ENCODE assay signal across 8 cellular contexts in the genomic region with DNA sequence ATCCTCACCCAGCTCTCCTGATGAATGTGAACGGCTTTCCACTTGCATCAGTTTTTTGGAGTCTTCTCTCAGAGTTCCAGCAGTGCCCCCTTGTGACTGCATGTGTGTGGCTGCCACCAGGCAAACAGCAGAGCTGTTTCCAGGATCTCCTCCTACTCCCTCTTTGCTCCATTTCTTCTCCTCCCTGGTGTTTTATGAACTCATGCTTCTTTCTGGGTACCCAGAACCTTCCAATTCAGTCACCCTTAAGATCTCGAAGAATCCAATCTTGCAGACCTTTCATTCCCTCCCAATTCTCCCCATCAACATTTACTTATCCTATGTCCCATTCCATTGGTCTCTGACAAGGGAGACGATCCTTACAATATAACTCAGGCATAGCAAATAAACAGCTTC. TPM values are rescaled to one million over a fixed set of nuclear protein-coding genes. Genes with fewer than 3 reads are reported as not detected.
DNase-seq lines count a peak whose midpoint lies in the region; ATAC-seq and TF ChIP-seq lines count a peak whose summit lies in the region.

No MANE protein-coding gene starts in this region.

- peaks cover 0 to 12% (median 0%) of the 10 kb centered on the region in 3 donors for H3K4me1 ChIP-seq in esophagus squamous epithelium

- H3K4me3 Mint-ChIP-seq in activated CD4-positive, alpha-beta T cell treated with anti-CD3 and anti-CD28 coated beads, Interleukin-2, amount 10 ng/mL, durations not matched to agents 7 days and 5 days: no peak overlapping the region
- no peak overlapping the region for H3K4me3 Mint-ChIP-seq in nephron progenitor cell

- CTCF ChIA-PET in activated CD4-positive, alpha-beta T cell treated with anti-CD3 and anti-CD28 coated beads, Interleukin-2, amount 10 ng/mL, durations not matched to agents 7 days and 5 days (lab: Charles Lee): interaction anchor here (0.6 to 1.0 kb wide), 2 partner anchors 15 to 791 kb away, joined by 3 read pairs; no protein-coding TSS in a partner anchor

- H3K4me1 Mint-ChIP-seq in activated CD4-positive, alpha-beta T cell treated with anti-CD3 and anti-CD28 coated beads, Interleukin-2, amount 10 ng/mL, durations not matched to agents 7 days and 5 days: peaks cover 9% of the 10 kb centered on the region
- H3K4me1 Mint-ChIP-seq in nephron progenitor cell: peaks cover 5% of the 10 kb centered on the region

- WGBS in esophagus squamous epithelium, 2 donors: 29 to 40% methylated on average over 3 of the region's 3 CpGs

- TF ChIP-seq POLR2A in esophagus squamous epithelium (IDR thresholded peaks at IDR 0.05): no peak

- H3K9me3 Mint-ChIP-seq in activated CD4-positive, alpha-beta T cell treated with anti-CD3 and anti-CD28 coated beads, Interleukin-2, amount 10 ng/mL, durations not matched to agents 7 days and 5 days: no peaks in the 10 kb centered on the region
- peaks cover 27% of the 10 kb centered on the region for H3K9me3 Mint-ChIP-seq in nephron progenitor cell

- no peaks in the 10 kb centered on the region for H3K9me3 ChIP-seq in esophagus squamous epithelium

- H3K4me3 ChIP-seq in esophagus squamous epithelium: no peak overlapping the region

- no peaks in the 10 kb centered on the region for H3K27me3 Mint-ChIP-seq in activated CD4-positive, alpha-beta T cell treated with anti-CD3 and anti-CD28 coated beads, Interleukin-2, amount 10 ng/mL, durations not matched to agents 7 days and 5 days
- peaks cover 2% of the 10 kb centered on the region for H3K27me3 Mint-ChIP-seq in nephron progenitor cell (ENCODE audit: low read depth, poor library complexity)

- H3K27me3 ChIP-seq in esophagus squamous epithelium: no peaks in the 10 kb centered on the region

- no peak for ATAC-seq in GM21515 (IDR thresholded peaks at IDR 0.05; ENCODE audit: unreplicated experiment)

- H3K27ac Mint-ChIP-seq in activated CD4-positive, alpha-beta T cell treated with anti-CD3 and anti-CD28 coated beads, Interleukin-2, amount 10 ng/mL, durations not matched to agents 7 days and 5 days: no peak overlapping the region
- no peak overlapping the region for H3K27ac Mint-ChIP-seq in nephron progenitor cell

- DNase-seq in GDM1 (lab: John Stamatoyannopoulos, UW) (peak; percentile 24), NCI-H1694 (lab: John Stamatoyannopoulos, UW) (peak; percentile 2), esophagus squamous epithelium (lab: John Stamatoyannopoulos, UW) (no peak), nephron progenitor cell (peak; percentile 57), NCI-H187 treated with DMSO at 0.1 percent for 48 hours (lab: John Stamatoyannopoulos, UW) (no peak)
- peak; percentile 34 for DNase-seq in activated CD4-positive, alpha-beta T cell treated with anti-CD3 and anti-CD28 coated beads, Interleukin-2, amount 10 ng/mL, durations not matched to agents 7 days and 5 days

- intact Hi-C loops in esophagus squamous epithelium (cut with DNase I): loop anchor here (5.0 kb wide), 1 partner anchor 139 kb away; no protein-coding TSS in a partner anchor

- peak; percentile 70 for TF ChIP-seq CTCF in 22Rv1 (IDR thresholded peaks at IDR 0.05)
- peak; percentile 31 to 67 (median 56) for TF ChIP-seq CTCF in esophagus squamous epithelium (IDR thresholded peaks at IDR 0.05)
- TF ChIP-seq CTCF in nephron progenitor cell (IDR thresholded peaks at IDR 0.05): peak; percentile 53

- no peaks in the 10 kb centered on the region for H3K36me3 ChIP-seq in esophagus squamous epithelium

- no peak overlapping the region for H3K27ac ChIP-seq in 22Rv1
- H3K27ac ChIP-seq in esophagus squamous epithelium: no peak overlapping the region

- H3K36me3 Mint-ChIP-seq in activated CD4-positive, alpha-beta T cell treated with anti-CD3 and anti-CD28 coated beads, Interleukin-2, amount 10 ng/mL, durations not matched to agents 7 days and 5 days (ENCODE audit: low read depth): no peaks in the 10 kb centered on the region
- no peaks in the 10 kb centered on the region for H3K36me3 Mint-ChIP-seq in nephron progenitor cell (ENCODE audit: low read depth)

- POLR2A ChIA-PET in activated CD4-positive, alpha-beta T cell treated with anti-CD3 and anti-CD28 coated beads, Interleukin-2, amount 10 ng/mL, durations not matched to agents 7 days and 5 days (lab: Charles Lee): no interaction called here

RNA-seq across cellular contexts. Expression of gene TCEANC, which starts 6.8 kb away (rescaled TPM):
- total RNA-seq in activated CD4-positive, alpha-beta T cell treated with anti-CD3 and anti-CD28 coated beads, Interleukin-2, amount 10 ng/mL, durations not matched to agents 7 days and 5 days: 1 to 10 TPM; 6.9 to 8.3 TPM
- total RNA-seq in esophagus squamous epithelium: 1 to 10 TPM; 1.3 to 2.6 (median 2.0) TPM

RNA-seq across cellular contexts. Expression of gene RAB9A, which starts 42.8 kb away (rescaled TPM):
- total RNA-seq in activated CD4-positive, alpha-beta T cell treated with anti-CD3 and anti-CD28 coated beads, Interleukin-2, amount 10 ng/mL, durations not matched to agents 7 days and 5 days: 10 to 100 TPM in 1 of 2 experiments, 1 to 10 TPM in 1; 9.1 to 10.9 TPM
- 10 to 100 TPM; 24.4 to 28.6 (median 25.8) TPM for total RNA-seq in esophagus squamous epithelium

Comparison
In these comparisons a context has a peak if more than half of its experiments do, and no peak if none do; other contexts are left out.
1. DNase-seq: peak in GDM1 (single experiment), NCI-H1694 (single experiment), activated CD4-positive, alpha-beta T cell treated with anti-CD3 and anti-CD28 coated beads, Interleukin-2, amount 10 ng/mL, durations not matched to agents 7 days and 5 days (single experiment) and nephron progenitor cell (single experiment); none in esophagus squamous epithelium (single experiment) and NCI-H187 treated with DMSO at 0.1 percent for 48 hours (single experiment).
2. Peak in every context shown above with its lines, with median percentiles within 50 percentile points of each other: CTCF ChIP-seq.